ENCODE assay signal across 18 cellular contexts in genomic region chr5:172724203-172724602, GRCh38. TPM values are rescaled to one million over a fixed set of nuclear protein-coding genes. Genes with fewer than 3 reads are reported as not detected.
DNase-seq lines count a peak whose midpoint lies in the region; ATAC-seq and TF ChIP-seq lines count a peak whose summit lies in the region.
"Had no signal": no experiment of that assay in that cellular context is flagged by ENCODE, and none has a peak within 500 bp of the region (broad histone marks: within the 10 kb centered on the region; RNA-seq: fewer than 3 reads in every experiment).

No MANE protein-coding gene starts in this region.

- ATAC-seq in lower lobe of right lung, result no peak
- ATAC-seq: GM23338 had no signal

- H3K4me3 Mint-ChIP-seq in Caco-2 (ENCODE audit: unreplicated experiment), result no peak overlapping the region
- H3K4me3 Mint-ChIP-seq: CD4-positive, alpha-beta T cell; GM23338 had no signal

- no peak for TF ChIP-seq CTCF in lower lobe of right lung (IDR thresholded peaks at IDR 0.05)
- TF ChIP-seq CTCF in Caco-2 (IDR thresholded peaks at IDR 0.05; ENCODE audit: insufficient read depth in 1 of 2, low read depth in 1 of 2, low read length in 1 of 2, severe bottlenecking in 1 of 2, unreplicated experiment in 1 of 2), result no peak
- no peak for TF ChIP-seq CTCF in vagina (IDR thresholded peaks at IDR 0.05)

- intact Hi-C loops in posterior vena cava (cut with DNase I) (loop anchor here in 1 of 2 donors (5.0 kb wide), 1 partner anchor 33 kb away; no protein-coding TSS in a partner anchor), lower lobe of right lung (cut with DNase I) (no loop called here), Caco-2 (cut with micrococcal nuclease; ENCODE audit: unreplicated experiment) (no loop called here), vagina (cut with DNase I) (no loop called here)

- H3K4me1 ChIP-seq in lower lobe of right lung (peaks cover 35% of the 10 kb centered on the region), Caco-2 (peaks cover 12% of the 10 kb centered on the region), vagina (peaks cover 15% of the 10 kb centered on the region)

- H3K9me3 ChIP-seq in lower lobe of right lung (no peaks in the 10 kb centered on the region), Caco-2 (no peaks in the 10 kb centered on the region), vagina (no peaks in the 10 kb centered on the region)
- H3K9me3 ChIP-seq: MG63 had no signal

- H3K36me3 Mint-ChIP-seq in Caco-2 (ENCODE audit: insufficient read depth, unreplicated experiment), result no peaks in the 10 kb centered on the region

- peaks cover 14% of the 10 kb centered on the region for H3K4me1 Mint-ChIP-seq in Caco-2 (ENCODE audit: low read depth, unreplicated experiment)
- H3K4me1 Mint-ChIP-seq: GM23338 had no signal

- H3K36me3 ChIP-seq in lower lobe of right lung (no peaks in the 10 kb centered on the region), Caco-2 (ENCODE audit: control insufficient read depth, insufficient read depth, low read length) (no peaks in the 10 kb centered on the region), vagina (no peaks in the 10 kb centered on the region)
- H3K36me3 ChIP-seq: MG63 had no signal

- no peaks in the 10 kb centered on the region for H3K27me3 Mint-ChIP-seq in Caco-2 (ENCODE audit: insufficient read depth, unreplicated experiment)
- H3K27me3 Mint-ChIP-seq: CD4-positive, alpha-beta T cell had no signal

- no peaks in the 10 kb centered on the region for H3K9me3 Mint-ChIP-seq in Caco-2 (ENCODE audit: unreplicated experiment)
- H3K9me3 Mint-ChIP-seq: CD4-positive, alpha-beta T cell; GM23338 had no signal

- BruUV-seq in Caco-2 (replicated peaks; lab: Mats Ljungman, UMichigan), result no TSS peak

- H3K27ac ChIP-seq in angular gyrus (ENCODE audit: low read depth, low read length), result peak overlapping the region; percentile 18
- no peak overlapping the region for H3K27ac ChIP-seq in lower lobe of right lung
- no peak overlapping the region for H3K27ac ChIP-seq in vagina
- H3K27ac ChIP-seq: KMS-11 had no signal

- POLR2A ChIA-PET in Caco-2 (lab: Charles Lee), result no interaction called here

- H3K4me3 ChIP-seq in lower lobe of right lung (no peak overlapping the region), Caco-2 (ENCODE audit: low read depth, low read length) (no peak overlapping the region), vagina (no peak overlapping the region)
- H3K4me3 ChIP-seq: GM23338, MG63 had no signal

- H3K27me3 ChIP-seq in lower lobe of right lung (ENCODE audit: low read depth) (no peaks in the 10 kb centered on the region), Caco-2 (replicated peaks; ENCODE audit: control insufficient read depth, insufficient read depth, low read length) (no peaks in the 10 kb centered on the region), vagina (no peaks in the 10 kb centered on the region)
- H3K27me3 ChIP-seq: MG63 had no signal

- peak; percentile 47 for DNase-seq in Ammon's horn (ENCODE audit: low spot score)
- peak; percentile 29 to 36 for DNase-seq in hippocampal formation (lab: John Stamatoyannopoulos, UW)
- DNase-seq in posterior vena cava (ENCODE audit: low spot score), result peak; percentile 68
- no peak for DNase-seq in lower lobe of right lung
- no peak for DNase-seq in NCI-H2227 treated with DMSO at 0.1 percent for 48 hours (lab: John Stamatoyannopoulos, UW)
- no peak for DNase-seq in Caco-2
- no peak for DNase-seq in vagina (ENCODE audit: extremely low spot score in 2 of 2)
- DNase-seq: AML-193; CD4-positive, alpha-beta T cell; GF-D8; MG63; NCI-H1105; NCI-H187 treated with DMSO at 0.1 percent for 48 hours; NCI-H2171 treated with DMSO at 0.1 percent for 48 hours; NCI-H510A treated with DMSO at 0.1 percent for 48 hours had no signal

- no peak overlapping the region for H3K27ac Mint-ChIP-seq in Caco-2 (ENCODE audit: unreplicated experiment)
- H3K27ac Mint-ChIP-seq: CD4-positive, alpha-beta T cell; GM23338 had no signal

- TF ChIP-seq POLR2A in vagina (IDR thresholded peaks at IDR 0.05), result no peak

- CTCF ChIA-PET in Caco-2 (lab: Charles Lee), result interaction anchor here (1.0 to 1.2 kb wide), 3 partner anchors 9 to 135 kb away, joined by 3 to 7 read pairs (median 3); no protein-coding TSS in a partner anchor

RNA-seq across cellular contexts. Expression of gene DUSP1, which starts 46.8 kb away (rescaled TPM):
- total RNA-seq in posterior vena cava (1,000 to 10,000 TPM in 1 of 2 donors, 100 to 1,000 TPM in 1; 445 to 1,411 TPM), lower lobe of right lung (367 TPM), Caco-2 (2022) (28.3 and 29.2 TPM in 2 replicates), vagina (2,876 TPM)

Comparison
In these comparisons a context has a peak if more than half of its experiments do, and no peak if none do; other contexts are left out.
1. DNase-seq: peak in Ammon's horn (single experiment), hippocampal formation (2 of 2) and posterior vena cava (single experiment); none in lower lobe of right lung (single experiment), NCI-H2227 treated with DMSO at 0.1 percent for 48 hours (single experiment), Caco-2 (0 of 2) and vagina (0 of 2).
2. RNA of gene DUSP1, which starts 46.8 kb away (total RNA-seq): 2,876 TPM in vagina (single experiment), 445 to 1,411 TPM in posterior vena cava and 367 TPM in lower lobe of right lung (single experiment); 28.3 to 29.2 TPM in Caco-2; every median in the first group is over 10 times any median in the second.